ENCODE assay signal across 1 cellular context in the genomic region with DNA sequence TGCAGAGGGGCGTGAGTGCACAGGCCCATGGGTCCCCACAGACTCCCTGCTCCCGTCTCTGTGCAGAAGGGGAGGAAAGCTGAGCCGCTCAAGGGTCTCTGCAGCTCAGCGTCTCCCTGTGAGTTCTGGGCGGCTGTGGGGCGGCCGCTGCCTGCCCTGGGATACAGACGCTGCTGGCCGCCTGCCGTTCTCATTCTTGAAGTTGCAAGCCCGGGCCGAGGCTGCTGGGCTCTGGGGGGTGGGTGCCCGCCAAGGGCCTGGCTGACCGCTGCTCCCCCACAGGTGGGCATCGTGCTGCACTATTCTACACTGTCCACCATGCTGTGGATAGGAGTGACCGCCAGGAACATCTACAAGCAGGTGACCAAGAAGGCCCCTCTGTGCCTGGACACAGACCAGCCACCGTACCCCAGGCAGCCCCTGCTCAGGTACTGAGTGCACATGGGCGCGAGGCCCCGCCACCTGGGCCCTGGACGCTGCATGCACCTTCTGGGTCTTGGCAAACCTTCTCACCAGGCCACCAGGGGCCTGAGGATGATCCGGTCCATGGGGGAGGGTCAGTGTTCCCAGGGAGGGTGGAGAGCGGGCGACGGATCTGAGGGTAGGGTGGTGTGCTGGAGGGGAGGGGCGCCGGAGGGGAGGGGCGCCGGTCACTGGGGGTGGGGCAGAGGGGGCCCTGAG.
TF ChIP-seq lines count a peak whose summit lies in the region.

No MANE protein-coding gene starts in this region.

TF ChIP-seq in H1, 55 proteins besides CTCF, POLR2A, EP300 and RAD21:
- TF ChIP-seq CTBP2 (IDR thresholded peaks at IDR 0.05; ENCODE audit: borderline replicate concordance, insufficient read depth, insufficient read length, low read length) (no peak), CHD2 (IDR thresholded peaks at IDR 0.05; ENCODE audit: low read length) (no peak), BACH1 (IDR thresholded peaks at IDR 0.05; ENCODE audit: low read length) (no peak), YY1 (IDR thresholded peaks at IDR 0.05; ENCODE audit: low read depth, low read length) (no peak), SAP30 (IDR thresholded peaks at IDR 0.05; ENCODE audit: insufficient read depth, insufficient replicate concordance, low read length) (no peak), TCF12 (IDR thresholded peaks at IDR 0.05; ENCODE audit: low read depth, low read length) (no peak), POLR2AphosphoS5 (IDR thresholded peaks at IDR 0.05; ENCODE audit: low read depth, low read length) (no peak), CEBPB (IDR thresholded peaks at IDR 0.05; ENCODE audit: low read depth, low read length) (no peak), KDM5A (IDR thresholded peaks at IDR 0.05; ENCODE audit: low read length) (no peak), SP4 (IDR thresholded peaks at IDR 0.05; ENCODE audit: low read length) (no peak), SIRT6 (IDR thresholded peaks at IDR 0.05; ENCODE audit: low read length) (no peak), FOSL1 (IDR thresholded peaks at IDR 0.05; ENCODE audit: insufficient read depth, low read depth, low read length) (no peak), ZNF274 (IDR thresholded peaks at IDR 0.05; ENCODE audit: borderline replicate concordance, extremely low read depth, low read length) (no peak), TAF1 (IDR thresholded peaks at IDR 0.05; ENCODE audit: low read depth, low read length) (no peak), SUZ12 (IDR thresholded peaks at IDR 0.05; ENCODE audit: low read length) (no peak), POU5F1 (IDR thresholded peaks at IDR 0.05; ENCODE audit: low read depth, low read length) (no peak), BCL11A (IDR thresholded peaks at IDR 0.05; ENCODE audit: low read depth in 2 of 2, low read length in 2 of 2) (no peak)
- TF ChIP-seq, protein P1, sequence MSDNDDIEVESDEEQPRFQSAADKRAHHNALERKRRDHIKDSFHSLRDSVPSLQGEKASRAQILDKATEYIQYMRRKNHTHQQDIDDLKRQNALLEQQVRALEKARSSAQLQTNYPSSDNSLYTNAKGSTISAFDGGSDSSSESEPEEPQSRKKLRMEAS (IDR thresholded peaks at IDR 0.05), result no peak
- TF ChIP-seq, protein P2, sequence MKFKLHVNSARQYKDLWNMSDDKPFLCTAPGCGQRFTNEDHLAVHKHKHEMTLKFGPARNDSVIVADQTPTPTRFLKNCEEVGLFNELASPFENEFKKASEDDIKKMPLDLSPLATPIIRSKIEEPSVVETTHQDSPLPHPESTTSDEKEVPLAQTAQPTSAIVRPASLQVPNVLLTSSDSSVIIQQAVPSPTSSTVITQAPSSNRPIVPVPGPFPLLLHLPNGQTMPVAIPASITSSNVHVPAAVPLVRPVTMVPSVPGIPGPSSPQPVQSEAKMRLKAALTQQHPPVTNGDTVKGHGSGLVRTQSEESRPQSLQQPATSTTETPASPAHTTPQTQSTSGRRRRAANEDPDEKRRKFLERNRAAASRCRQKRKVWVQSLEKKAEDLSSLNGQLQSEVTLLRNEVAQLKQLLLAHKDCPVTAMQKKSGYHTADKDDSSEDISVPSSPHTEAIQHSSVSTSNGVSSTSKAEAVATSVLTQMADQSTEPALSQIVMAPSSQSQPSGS (IDR thresholded peaks at IDR 0.05; ENCODE audit: low read length), result no peak
